In genomic region chr1:91700771-91701493, GRCh38 we compare ENCODE assay signal across 16 cellular contexts.
A peak's percentile ranks its signal among the peaks of the same experiment; 100 is the strongest.
DNase-seq lines count a peak whose midpoint lies in the region; ATAC-seq and TF ChIP-seq lines count a peak whose summit lies in the region.
"Had no signal": no experiment of that assay in that cellular context is flagged by ENCODE, and none has a peak within 500 bp of the region (broad histone marks: within the 10 kb centered on the region; RNA-seq: fewer than 3 reads in every experiment).

No MANE protein-coding gene starts in this region.

- TF ChIP-seq CTCF in astrocyte of the spinal cord (IDR thresholded peaks at IDR 0.05; ENCODE audit: low read depth, low read length) (no peak), Peyer's patch (IDR thresholded peaks at IDR 0.05) (no peak)

- H3K79me2 ChIP-seq in GM23248 (ENCODE audit: insufficient read depth): no peaks in the 10 kb centered on the region

- peaks cover 4 to 28% (median 25%) of the 10 kb centered on the region in 3 donors for H3K27me3 Mint-ChIP-seq in immature natural killer cell (ENCODE audit: low read depth in 3 of 3)
- H3K27me3 Mint-ChIP-seq: activated naive CD8-positive, alpha-beta T cell treated with anti-CD3 and anti-CD28 coated beads, Interleukin-2, amount 50 U/mL, for 24 hours had no signal

- DNase-seq in GM23248 (peak; percentile 91), astrocyte of the spinal cord (ENCODE audit: low read depth, low spot score) (peak; percentile 50), immature natural killer cell (no peak), hypothalamus (lab: John Stamatoyannopoulos, UW) (no peak), Peyer's patch (no peak)
- DNase-seq: activated CD4-positive, CD25-positive, alpha-beta regulatory T cell; activated naive CD8-positive, alpha-beta T cell treated with anti-CD3 and anti-CD28 coated beads, Interleukin-2, amount 50 U/mL, for 24 hours; Caco-2; dermis blood vessel endothelial cell; gastrocnemius medialis; KBM-7; NCI-H1436; PC-3; stimulated activated CD4-positive, alpha-beta T cell treated with anti-CD3 and anti-CD28 coated beads, Interleukin-4, amount 100 ng/mL, for 24 hours had no signal

- WGBS in GM23248 (ENCODE audit: low coverage in 1 of 2, low lambda C conversion rate in 2 of 2, missing lambda C conversion rate in 2 of 2), 2 experiments: 2 to 4% methylated on average over 8 of the region's 8 CpGs

- no peaks in the 10 kb centered on the region for H4K20me1 ChIP-seq in GM23248 (ENCODE audit: insufficient read depth)

- peaks cover 52% of the 10 kb centered on the region for H3F3A ChIP-seq in GM23248 (ENCODE audit: insufficient read depth)

- peaks cover 58 to 82% (median 70%) of the 10 kb centered on the region in 3 donors for H3K36me3 Mint-ChIP-seq in immature natural killer cell

- no peak overlapping the region for H3K4me3 Mint-ChIP-seq in immature natural killer cell
- H3K4me3 Mint-ChIP-seq: activated naive CD8-positive, alpha-beta T cell treated with anti-CD3 and anti-CD28 coated beads, Interleukin-2, amount 50 U/mL, for 24 hours had no signal

- peaks cover 72 to 91% of the 10 kb centered on the region in 2 donors for H3K4me1 Mint-ChIP-seq in immature natural killer cell

- H3K27ac Mint-ChIP-seq in immature natural killer cell: peak overlapping the region; percentile 37 to 83 (median 81)
- H3K27ac Mint-ChIP-seq: activated naive CD8-positive, alpha-beta T cell treated with anti-CD3 and anti-CD28 coated beads, Interleukin-2, amount 50 U/mL, for 24 hours had no signal

- H3K4me3 ChIP-seq in GM23248 (peak overlapping the region; percentile 57), astrocyte of the spinal cord (ENCODE audit: low read depth, low read length) (no peak overlapping the region), subcutaneous abdominal adipose tissue (ENCODE audit: low read depth in 1 of 5, low read length in 5 of 5) (no peak overlapping the region), Peyer's patch (no peak overlapping the region)
- H3K4me3 ChIP-seq: gastrocnemius medialis had no signal

- H3K27me3 ChIP-seq in GM23248 (replicated peaks; ENCODE audit: insufficient read depth) (no peaks in the 10 kb centered on the region), subcutaneous abdominal adipose tissue (ENCODE audit: control insufficient read depth in 5 of 5, insufficient read depth in 4 of 5, low read length in 5 of 5) (no peaks in the 10 kb centered on the region), Peyer's patch (no peaks in the 10 kb centered on the region)
- H3K27me3 ChIP-seq: gastrocnemius medialis had no signal

- peak overlapping the region; percentile 28 for H2AFZ ChIP-seq in GM23248

- H3K9ac ChIP-seq in GM23248: peak overlapping the region; percentile 91
- H3K9ac ChIP-seq in subcutaneous abdominal adipose tissue (ENCODE audit: low read length in 5 of 5): no peak overlapping the region

- H3K9me2 ChIP-seq in GM23248 (ENCODE audit: insufficient read depth): no peaks in the 10 kb centered on the region

- no peak for ATAC-seq in HG02852 (IDR thresholded peaks at IDR 0.05; ENCODE audit: unreplicated experiment)
- ATAC-seq: activated naive CD8-positive, alpha-beta T cell treated with anti-CD3 and anti-CD28 coated beads, Interleukin-2, amount 50 U/mL, for 24 hours; gastrocnemius medialis; PC-3 had no signal

- H3K9me3 Mint-ChIP-seq in immature natural killer cell: no peaks in the 10 kb centered on the region
- H3K9me3 Mint-ChIP-seq: activated naive CD8-positive, alpha-beta T cell treated with anti-CD3 and anti-CD28 coated beads, Interleukin-2, amount 50 U/mL, for 24 hours had no signal

- peak overlapping the region; percentile 100 for H3K27ac ChIP-seq in GM23248
- H3K27ac ChIP-seq in subcutaneous abdominal adipose tissue (ENCODE audit: low read depth, low read length): peak overlapping the region; percentile 94
- H3K27ac ChIP-seq in Peyer's patch: peak overlapping the region in 1 of 4 donors; percentile 7

- peak overlapping the region; percentile 78 for H3K4me2 ChIP-seq in GM23248 (ENCODE audit: unreplicated experiment)

- in situ Hi-C loops in GM23248 (cut with MboI): no loop called here
- in situ Hi-C loops in astrocyte of the spinal cord (cut with HindIII; ENCODE audit: low sequenced_read_pairs): no loop called here

- peaks cover 4% of the 10 kb centered on the region; the same call in 1 of the 2 replicates for H3K36me3 ChIP-seq in GM23248 (ENCODE audit: low read depth)
- peaks cover 0 to 36% (median 9%) of the 10 kb centered on the region in 5 donors for H3K36me3 ChIP-seq in subcutaneous abdominal adipose tissue (ENCODE audit: control insufficient read depth in 5 of 5, insufficient read depth in 5 of 5, low read length in 5 of 5)
- no peaks in the 10 kb centered on the region for H3K36me3 ChIP-seq in Peyer's patch
- H3K36me3 ChIP-seq: gastrocnemius medialis had no signal

- no peak for TF ChIP-seq POLR2A in Peyer's patch (IDR thresholded peaks at IDR 0.05)

- H3K4me1 ChIP-seq in GM23248 (ENCODE audit: insufficient read depth) (peaks cover 62% of the 10 kb centered on the region), subcutaneous abdominal adipose tissue (ENCODE audit: control insufficient read depth in 5 of 5, insufficient read depth in 5 of 5, low read length in 5 of 5) (peaks cover 3 to 59% (median 49%) of the 10 kb centered on the region in 5 donors), Peyer's patch (peaks cover 0 to 10% (median 0%) of the 10 kb centered on the region in 4 donors)
- H3K4me1 ChIP-seq: Caco-2 had no signal

- H3K9me3 ChIP-seq in GM23248 (ENCODE audit: low read depth) (no peaks in the 10 kb centered on the region), subcutaneous abdominal adipose tissue (ENCODE audit: control insufficient read depth in 5 of 5, low read length in 5 of 5) (no peaks in the 10 kb centered on the region), Peyer's patch (no peaks in the 10 kb centered on the region)
- H3K9me3 ChIP-seq: Caco-2, gastrocnemius medialis had no signal

Comparison
In these comparisons a context has a peak if more than half of its experiments do, and no peak if none do; other contexts are left out.
1. DNase-seq: peak in GM23248 (single experiment) and astrocyte of the spinal cord (single experiment); none in immature natural killer cell (0 of 3), hypothalamus (0 of 51) and Peyer's patch (0 of 3).